In genomic region chr5:127063236-127063913, GRCh38 we compare ENCODE assay signal across 29 cellular contexts. TPM values are rescaled to one million over a fixed set of nuclear protein-coding genes. Genes with fewer than 3 reads are reported as not detected.
"Had no signal": no experiment of that assay in that cellular context is flagged by ENCODE, and none has a peak within 500 bp of the region (broad histone marks: within the 10 kb centered on the region; RNA-seq: fewer than 3 reads in every experiment).

No MANE protein-coding gene starts in this region.

- H3K9me3 ChIP-seq: neutrophil, pancreas, prostate gland, spleen, thoracic aorta, thyroid gland, tibial nerve, upper lobe of left lung, vagina had no signal

- H3K4me3 ChIP-seq: neural progenitor cell, pancreas, prostate gland, skin epidermis, smooth muscle cell, spleen, thoracic aorta, thyroid gland, tibial nerve, upper lobe of left lung, vagina had no signal

- H3K27me3 ChIP-seq: neural progenitor cell, neutrophil, pancreas, spleen, thyroid gland, tibial nerve, upper lobe of left lung, vagina had no signal

- H3K9me3 Mint-ChIP-seq: naive thymus-derived CD4-positive, alpha-beta T cell; natural killer cell; nephron; neural progenitor cell; stimulated activated memory B cell treated with anti-CD40 and anti-IgM and Interleukin-4, amounts not matched to agents 10 μg/mL and 1 μg/mL and 100 μg/mL, for 72 hours; stimulated activated naive CD8-positive, alpha-beta T cell treated with anti-CD3 and anti-CD28 coated beads, Interleukin-15, amount 100 ng/mL, for 72 hours had no signal

- H2AFZ ChIP-seq: neural progenitor cell had no signal

- H3K27ac ChIP-seq: neural progenitor cell, neutrophil, pancreas, prostate gland, skin epidermis, spleen, thoracic aorta, thyroid gland, tibial nerve, upper lobe of left lung, vagina had no signal

- H3K36me3 Mint-ChIP-seq: natural killer cell, neural progenitor cell had no signal

- H3K27me3 Mint-ChIP-seq: naive thymus-derived CD4-positive, alpha-beta T cell; stimulated activated memory B cell treated with anti-CD40 and anti-IgM and Interleukin-4, amounts not matched to agents 10 μg/mL and 1 μg/mL and 100 μg/mL, for 72 hours; stimulated activated naive CD8-positive, alpha-beta T cell treated with anti-CD3 and anti-CD28 coated beads, Interleukin-15, amount 100 ng/mL, for 72 hours had no signal

- FAIRE-seq: pancreas, urothelium cell line had no signal

- H3K4me2 ChIP-seq: neural progenitor cell, smooth muscle cell had no signal

- H3K27ac Mint-ChIP-seq: naive thymus-derived CD4-positive, alpha-beta T cell; natural killer cell; nephron; neural progenitor cell; stimulated activated memory B cell treated with anti-CD40 and anti-IgM and Interleukin-4, amounts not matched to agents 10 μg/mL and 1 μg/mL and 100 μg/mL, for 72 hours; stimulated activated naive CD8-positive, alpha-beta T cell treated with anti-CD3 and anti-CD28 coated beads, Interleukin-15, amount 100 ng/mL, for 72 hours had no signal

- DNase-seq: naive thymus-derived CD4-positive, alpha-beta T cell; natural killer cell; nucleus accumbens; pancreas; right cardiac atrium; spleen; stimulated activated CD4-positive, alpha-beta T cell treated with anti-CD3 and anti-CD28 coated beads, Interleukin-12 subunit alpha, Interleukin-12 subunit beta, amount 100 ng/mL, for 4 hours; stimulated activated CD4-positive, alpha-beta T cell treated with anti-CD3 and anti-CD28 coated beads, Interleukin-1b, Interleukin-23, amount 100 ng/mL, for 48 hours; stimulated activated CD4-positive, alpha-beta T cell treated with anti-CD3 and anti-CD28 coated beads, Interleukin-4, amount 100 ng/mL, for 1 hour; stimulated activated CD4-positive, alpha-beta T cell treated with anti-CD3 and anti-CD28 coated beads, Interleukin-4, amount 100 ng/mL, for 4 hours; stimulated activated CD8-positive, alpha-beta memory T cell treated with anti-CD3 and anti-CD28 coated beads, Interleukin-4, amount 100 ng/mL, for 48 hours; stimulated activated naive CD4-positive, alpha-beta T cell; stimulated activated naive CD8-positive, alpha-beta T cell treated with anti-CD3 and anti-CD28 coated beads, Interleukin-15, amount 100 ng/mL, for 72 hours; stimulated activated naive CD8-positive, alpha-beta T cell treated with anti-CD3 and anti-CD28 coated beads, Interleukin-15, Interleukin-2, amounts not matched to agents 100 U/mL and 50 U/mL, for 24 hours; thyroid gland had no signal

- H3K4me1 ChIP-seq: pancreas, prostate gland, spleen, thyroid gland, tibial nerve, upper lobe of left lung, vagina had no signal

- H3K4me3 Mint-ChIP-seq: naive thymus-derived CD4-positive, alpha-beta T cell; natural killer cell; nephron; neural progenitor cell; stimulated activated memory B cell treated with anti-CD40 and anti-IgM and Interleukin-4, amounts not matched to agents 10 μg/mL and 1 μg/mL and 100 μg/mL, for 72 hours; stimulated activated naive CD8-positive, alpha-beta T cell treated with anti-CD3 and anti-CD28 coated beads, Interleukin-15, amount 100 ng/mL, for 72 hours had no signal

- H3K9ac ChIP-seq: neural progenitor cell had no signal

- H3K36me3 ChIP-seq: neural progenitor cell, neutrophil, pancreas, prostate gland, thoracic aorta, thyroid gland, tibial nerve, upper lobe of left lung, vagina had no signal

- ATAC-seq: naive thymus-derived CD4-positive, alpha-beta T cell; natural killer cell; pancreas; right cardiac atrium; sciatic nerve; stimulated activated memory B cell treated with anti-CD40 and anti-IgM and Interleukin-4, amounts not matched to agents 10 μg/mL and 1 μg/mL and 100 μg/mL, for 72 hours; stimulated activated naive CD8-positive, alpha-beta T cell treated with anti-CD3 and anti-CD28 coated beads, Interleukin-15, amount 100 ng/mL, for 72 hours; stimulated activated naive CD8-positive, alpha-beta T cell treated with anti-CD3 and anti-CD28 coated beads, Interleukin-15, Interleukin-2, amounts not matched to agents 100 U/mL and 50 U/mL, for 24 hours had no signal

- H3K4me1 Mint-ChIP-seq: nephron had no signal

RNA-seq across cellular contexts. Expression of gene C5orf63, which starts 9.9 kb away (rescaled TPM):
- total RNA-seq: smooth muscle cell had no signal
- polyA plus RNA-seq: neural cell had no signal
